Comparison of ENCODE assay signal across 11 cellular contexts in genomic region chr17:82247856-82248671, GRCh38. TPM values are rescaled to one million over a fixed set of nuclear protein-coding genes. Genes with fewer than 3 reads are reported as not detected.
DNase-seq lines count a peak whose midpoint lies in the region; ATAC-seq and TF ChIP-seq lines count a peak whose summit lies in the region.
"Had no signal": no experiment of that assay in that cellular context is flagged by ENCODE, and none has a peak within 500 bp of the region (broad histone marks: within the 10 kb centered on the region; RNA-seq: fewer than 3 reads in every experiment).

No MANE protein-coding gene starts in this region.

- no peak overlapping the region for H2AFZ ChIP-seq in GM23248
- H2AFZ ChIP-seq in osteoblast (ENCODE audit: low read length) = no peak overlapping the region

- H3F3A ChIP-seq in GM23248 (ENCODE audit: insufficient read depth) = peaks cover 66% of the 10 kb centered on the region

- H3K79me2 ChIP-seq in GM23248 (ENCODE audit: insufficient read depth) = peaks cover 65% of the 10 kb centered on the region
- H3K79me2 ChIP-seq in osteoblast (ENCODE audit: insufficient read depth, low read length) = peaks cover 78% of the 10 kb centered on the region

- DNase-seq in AG04450 (ENCODE audit: low read depth, low spot score) = no peak
- no peak for DNase-seq in GM23248
- DNase-seq in colonic mucosa = no peak
- DNase-seq in osteoblast (ENCODE audit: insufficient read length, low spot score, missing footprints) = peak; percentile 82
- no peak for DNase-seq in medulla oblongata (ENCODE audit: extremely low spot score)
- no peak for DNase-seq in coronary artery (ENCODE audit: low spot score)
- DNase-seq: activated CD4-positive, CD25-positive, alpha-beta regulatory T cell; cortex of kidney; foreskin fibroblast had no signal

- H3K27me3 ChIP-seq in AG04450 (ENCODE audit: control insufficient read depth, insufficient read depth, low read length) = no peaks in the 10 kb centered on the region
- no peaks in the 10 kb centered on the region for H3K27me3 ChIP-seq in GM23248 (replicated peaks; ENCODE audit: insufficient read depth)
- no peaks in the 10 kb centered on the region for H3K27me3 ChIP-seq in colonic mucosa
- no peaks in the 10 kb centered on the region for H3K27me3 ChIP-seq in osteoblast (ENCODE audit: insufficient read depth, low read length)

- intact Hi-C loops in colonic mucosa (cut with DNase I) = no loop called here

- 93 to 94% methylated on average over 27 to 28 of the region's 28 CpGs for WGBS in GM23248 (ENCODE audit: low coverage in 1 of 2, low lambda C conversion rate in 2 of 2, missing lambda C conversion rate in 2 of 2), 2 experiments

- H3K36me3 ChIP-seq in GM23248 (ENCODE audit: low read depth) (peaks cover 50% of the 10 kb centered on the region), colonic mucosa (peaks cover 69% of the 10 kb centered on the region), osteoblast (ENCODE audit: insufficient read depth, low read length) (peaks cover 99% of the 10 kb centered on the region)

- TF ChIP-seq CTCF in AG04450 (IDR thresholded peaks at IDR 0.05; ENCODE audit: low read depth, low read length) (no peak), colonic mucosa (IDR thresholded peaks at IDR 0.05) (no peak), osteoblast (IDR thresholded peaks at IDR 0.05; ENCODE audit: extremely low read depth, low read depth, low read length) (no peak), coronary artery (IDR thresholded peaks at IDR 0.05) (no peak)

- POLR2A ChIA-PET in AG04450 (lab: Yijun Ruan, JAX) = no interaction called here

- CTCF ChIA-PET in AG04450 (lab: Charles Lee) = no interaction called here

- H3K4me2 ChIP-seq in GM23248 (ENCODE audit: unreplicated experiment) (no peak overlapping the region), osteoblast (ENCODE audit: insufficient read depth, low read length) (no peak overlapping the region)

- H3K4me1 ChIP-seq in GM23248 (ENCODE audit: insufficient read depth) (peaks cover 17% of the 10 kb centered on the region), colonic mucosa (peaks cover 16% of the 10 kb centered on the region), osteoblast (ENCODE audit: insufficient read depth, low read length) (peaks cover 18% of the 10 kb centered on the region)

- in situ Hi-C loops in GM23248 (cut with MboI) = no loop called here

- no peak for ATAC-seq in GM18907 (IDR thresholded peaks at IDR 0.05; ENCODE audit: unreplicated experiment)
- no peak for ATAC-seq in HG03196 (IDR thresholded peaks at IDR 0.05; ENCODE audit: unreplicated experiment)

- H4K20me1 ChIP-seq in GM23248 (ENCODE audit: insufficient read depth) (peaks cover 6% of the 10 kb centered on the region; the same call in 1 of the 2 replicates), osteoblast (ENCODE audit: insufficient read depth, low read length) (peaks cover 92% of the 10 kb centered on the region)

- H3K9me3 ChIP-seq in AG04450 (ENCODE audit: control insufficient read depth, insufficient read depth, low read length) (peaks cover 8% of the 10 kb centered on the region; the same call in 1 of the 2 replicates), GM23248 (ENCODE audit: low read depth) (no peaks in the 10 kb centered on the region), colonic mucosa (no peaks in the 10 kb centered on the region), osteoblast (ENCODE audit: low read depth, low read length) (no peaks in the 10 kb centered on the region)

- H3K9ac ChIP-seq in GM23248 (no peak overlapping the region), colonic mucosa (ENCODE audit: low read depth in 2 of 2, low read length in 2 of 2) (no peak overlapping the region)

- no peaks in the 10 kb centered on the region for H3K9me2 ChIP-seq in GM23248 (ENCODE audit: insufficient read depth)

- peak overlapping the region; percentile 39 for H3K27ac ChIP-seq in AG04450 (ENCODE audit: low read depth, low read length)
- peak overlapping the region; percentile 87; the same call in 1 of the 2 replicates for H3K27ac ChIP-seq in GM23248
- H3K27ac ChIP-seq in colonic mucosa = peak overlapping the region; percentile 32
- no peak overlapping the region for H3K27ac ChIP-seq in osteoblast (ENCODE audit: low read depth, low read length)
- no peak overlapping the region for H3K27ac ChIP-seq in coronary artery

- H3K4me3 ChIP-seq in AG04450 (ENCODE audit: low read depth, low read length) (no peak overlapping the region), GM23248 (no peak overlapping the region), colonic mucosa (no peak overlapping the region), osteoblast (ENCODE audit: insufficient read depth, low read length) (no peak overlapping the region), coronary artery (no peak overlapping the region)

RNA-seq across cellular contexts. Expression of gene SLC16A3, which starts 19.2 kb away (rescaled TPM):
- polyA plus RNA-seq in AG04450 (2011; rRNA removed) (61.7 and 80.3 TPM in 2 replicates), GM23248 (2016; fragmentation: Nextera tagmentation; extraction: Ambion mirVana) (95.5 and 97.7 TPM in 2 replicates)
- polyA minus RNA-seq in AG04450 (2011; rRNA and poly(A)+ RNA removed) = 49.6 and 71.2 TPM in 2 replicates
- 550 and 595 TPM in 2 replicates for total RNA-seq in GM23248 (2014; rRNA removed; shearing (Covaris generic))
- total RNA-seq in colonic mucosa (100 to 1,000 TPM; 148 to 298 TPM), osteoblast (129 and 222 TPM in 2 replicates)

RNA-seq across cellular contexts. Expression of gene CSNK1D, which starts 25.4 kb away (rescaled TPM):
- polyA plus RNA-seq in AG04450 (2011; rRNA removed) = 74.4 and 89.9 TPM in 2 replicates
- 101 and 105 TPM in 2 replicates for polyA minus RNA-seq in AG04450 (2011; rRNA and poly(A)+ RNA removed)
- total RNA-seq in GM23248 (2014; rRNA removed; shearing (Covaris generic)) = 24.5 and 35.1 TPM in 2 replicates
- polyA plus RNA-seq in GM23248 (2016; fragmentation: Nextera tagmentation; extraction: Ambion mirVana) = 102 and 114 TPM in 2 replicates
- total RNA-seq in colonic mucosa = 100 to 1,000 TPM; 136 to 138 TPM
- total RNA-seq in osteoblast = 45.4 and 50.3 TPM in 2 replicates

RNA-seq across cellular contexts. Expression of gene CCDC57, which starts 35.4 kb away (rescaled TPM):
- polyA plus RNA-seq in AG04450 (2011; rRNA removed) (11.1 and 13.2 TPM in 2 replicates), GM23248 (2016; fragmentation: Nextera tagmentation; extraction: Ambion mirVana) (6.2 and 10.6 TPM in 2 replicates)
- 15.9 and 16.9 TPM in 2 replicates for polyA minus RNA-seq in AG04450 (2011; rRNA and poly(A)+ RNA removed)
- 12.3 and 15.3 TPM in 2 replicates for total RNA-seq in GM23248 (2014; rRNA removed; shearing (Covaris generic))
- total RNA-seq in colonic mucosa (10 to 100 TPM; 24.5 to 46.1 TPM), osteoblast (21.0 and 25.9 TPM in 2 replicates)

Comparison
In these comparisons a context has a peak if more than half of its experiments do, and no peak if none do; other contexts are left out.
1. H3K27ac ChIP-seq: peak in AG04450 (single experiment), GM23248 (single experiment) and colonic mucosa (single experiment); none in osteoblast (single experiment) and coronary artery (0 of 2).